Comparison of ENCODE assay signal across 8 cellular contexts in the genomic region with DNA sequence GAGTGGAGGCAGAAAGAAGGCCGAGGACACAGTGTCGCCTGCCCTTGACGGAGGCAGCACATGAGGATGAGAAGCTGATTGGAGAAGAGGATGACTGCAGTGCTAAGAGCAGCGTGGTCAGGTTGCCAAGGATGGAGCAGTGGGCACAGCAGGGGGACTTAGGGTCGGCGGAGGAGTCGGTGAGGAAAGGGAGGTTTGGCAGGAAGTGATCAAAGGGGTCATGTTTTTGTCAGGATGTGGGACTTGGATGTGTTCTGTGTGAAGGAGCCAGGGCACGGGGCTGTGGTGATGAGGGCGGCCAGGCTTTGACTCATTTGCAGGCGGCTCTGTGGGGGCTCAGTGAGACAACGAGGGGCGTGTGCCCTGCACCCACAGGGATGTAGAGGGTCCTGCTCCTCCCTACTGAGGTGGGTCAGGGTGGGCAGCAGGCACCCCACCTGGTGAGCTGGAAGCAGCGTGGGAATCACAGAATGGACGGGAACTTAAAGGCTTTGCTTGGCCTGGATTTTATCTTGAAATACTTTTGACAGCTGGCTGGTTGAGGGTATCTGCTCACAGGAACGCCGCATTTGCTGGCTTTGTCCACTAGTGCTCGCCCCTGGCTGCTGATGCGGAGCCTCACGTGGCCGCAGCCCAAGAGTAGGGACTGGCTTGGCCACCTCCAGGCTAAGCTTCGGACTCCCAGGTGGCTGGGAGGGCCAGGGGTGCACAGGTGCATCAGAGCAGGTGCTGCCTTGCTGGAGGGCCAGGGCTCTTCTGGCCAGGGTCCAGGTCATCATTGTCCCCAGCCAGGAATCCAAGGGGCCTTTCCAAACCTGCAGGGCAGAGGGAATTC. TPM values are rescaled to one million over a fixed set of nuclear protein-coding genes. Genes with fewer than 3 reads are reported as not detected.
DNase-seq lines count a peak whose midpoint lies in the region; ATAC-seq and TF ChIP-seq lines count a peak whose summit lies in the region.

No MANE protein-coding gene starts in this region.

- intact Hi-C loops in psoas muscle (cut with DNase I), result no loop called here

- H3K4me3 ChIP-seq in coronary artery, result peak overlapping the region; percentile 2
- H3K4me3 ChIP-seq in psoas muscle, result no peak overlapping the region

- H3K27me3 ChIP-seq in psoas muscle (ENCODE audit: insufficient read depth in 3 of 3, low read length in 2 of 3), result no peaks in the 10 kb centered on the region

- ATAC-seq in psoas muscle (peak in 1 of 4 donors; percentile 18), HG02973 (IDR thresholded peaks at IDR 0.05; ENCODE audit: unreplicated experiment) (no peak), GM21825 (IDR thresholded peaks at IDR 0.05; ENCODE audit: unreplicated experiment) (no peak)

- H3K36me3 ChIP-seq in psoas muscle (ENCODE audit: insufficient read depth in 1 of 2, low read depth in 1 of 2), result peaks cover 0 to 75% of the 10 kb centered on the region in 2 donors

- H3K27ac ChIP-seq in coronary artery (peak overlapping the region; percentile 78 to 85), psoas muscle (peak overlapping the region; percentile 75)

- H3K9me3 ChIP-seq in psoas muscle, result no peaks in the 10 kb centered on the region

- H3K4me1 ChIP-seq in psoas muscle, result peaks cover 29% of the 10 kb centered on the region

- WGBS in psoas muscle, 3 donors, result 48 to 56% (median 50%) methylated on average over 21 of the region's 21 CpGs

- TF ChIP-seq CTCF in coronary artery (IDR thresholded peaks at IDR 0.05) (no peak), psoas muscle (IDR thresholded peaks at IDR 0.05) (no peak)

- DNase-seq in ELR (ENCODE audit: low read depth), result peak; percentile 53
- DNase-seq in NCI-H69 (lab: John Stamatoyannopoulos, UW), result peak; percentile 40
- DNase-seq in coronary artery (ENCODE audit: low spot score), result no peak
- no peak for DNase-seq in psoas muscle
- DNase-seq in glomerular visceral epithelial cell (ENCODE audit: extremely low spot score), result no peak
- DNase-seq in stimulated activated naive CD4-positive, alpha-beta T cell treated with Interleukin-2 at 50 U/mL for 16 hours (lab: John Stamatoyannopoulos, UW), result no peak

RNA-seq across cellular contexts. Expression of gene MPG, which starts 6.0 kb away (rescaled TPM):
- total RNA-seq in psoas muscle, result 10 to 100 TPM; 23.0 to 43.1 (median 37.8) TPM
- polyA plus RNA-seq in psoas muscle, result 10 to 100 TPM; 53.8 to 68.1 (median 57.7) TPM

RNA-seq across cellular contexts. Expression of gene RHBDF1, which starts 11.6 kb away (rescaled TPM):
- 10 to 100 TPM in 3 of 4 donors, 1 to 10 TPM in 1; 9.0 to 24.8 (median 20.8) TPM for total RNA-seq in psoas muscle
- 10 to 100 TPM; 11.4 to 22.2 (median 15.3) TPM for polyA plus RNA-seq in psoas muscle

RNA-seq across cellular contexts. Expression of gene SNRNP25, which starts 30.4 kb away (rescaled TPM):
- total RNA-seq in psoas muscle, result 10 to 100 TPM; 40.0 to 62.0 (median 48.9) TPM
- 10 to 100 TPM; 65.3 to 82.2 (median 70.5) TPM for polyA plus RNA-seq in psoas muscle

RNA-seq across cellular contexts. Expression of gene POLR3K, which starts 30.6 kb away (rescaled TPM):
- total RNA-seq in psoas muscle, result 10 to 100 TPM in 2 of 4 donors, 1 to 10 TPM in 2; 5.8 to 16.2 (median 9.0) TPM
- 10 to 100 TPM in 2 of 3 donors, 1 to 10 TPM in 1; 8.9 to 17.5 (median 11.7) TPM for polyA plus RNA-seq in psoas muscle

RNA-seq across cellular contexts. Expression of gene NPRL3, which starts 54.5 kb away (rescaled TPM):
- total RNA-seq in psoas muscle, result 10 to 100 TPM; 21.2 to 31.2 (median 30.3) TPM
- polyA plus RNA-seq in psoas muscle, result 10 to 100 TPM; 13.9 to 23.7 (median 22.1) TPM

Comparison
In these comparisons a context has a peak if more than half of its experiments do, and no peak if none do; other contexts are left out.
1. DNase-seq: peak in ELR (single experiment) and NCI-H69 (single experiment); none in coronary artery (single experiment), psoas muscle (0 of 2), glomerular visceral epithelial cell (single experiment) and stimulated activated naive CD4-positive, alpha-beta T cell treated with Interleukin-2 at 50 U/mL for 16 hours (single experiment).